In genomic region chr3:183524476-183524875, GRCh38 we compare ENCODE assay signal across 22 cellular contexts. TPM values are rescaled to one million over a fixed set of nuclear protein-coding genes. Genes with fewer than 3 reads are reported as not detected.
"Had no signal": no experiment of that assay in that cellular context is flagged by ENCODE, and none has a peak within 500 bp of the region (broad histone marks: within the 10 kb centered on the region; RNA-seq: fewer than 3 reads in every experiment).

No MANE protein-coding gene starts in this region.

- H3K9ac ChIP-seq: neural progenitor cell had no signal

- H3K4me2 ChIP-seq: neural progenitor cell had no signal

- H3K4me3 ChIP-seq: coronary artery, neural progenitor cell, sigmoid colon, spleen, stomach, testis, upper lobe of left lung had no signal

- H3K36me3 ChIP-seq: brain microvascular endothelial cell, neural progenitor cell, sigmoid colon, stomach, upper lobe of left lung had no signal

- H3K36me3 Mint-ChIP-seq: mesothelial cell of epicardium, neural progenitor cell had no signal

- H3K27me3 Mint-ChIP-seq: activated CD8-positive, alpha-beta T cell treated with anti-CD3 and anti-CD28 coated beads for 36 hours; activated naive CD8-positive, alpha-beta T cell treated with anti-CD3 and anti-CD28 coated beads, Interleukin-2, amount 10 ng/mL, durations not matched to agents 7 days and 5 days; central memory CD8-positive, alpha-beta T cell had no signal

- H3K4me3 Mint-ChIP-seq: activated CD8-positive, alpha-beta T cell treated with anti-CD3 and anti-CD28 coated beads for 36 hours; activated naive CD8-positive, alpha-beta T cell treated with anti-CD3 and anti-CD28 coated beads, Interleukin-2, amount 10 ng/mL, durations not matched to agents 7 days and 5 days; activated T-helper 1 cell treated with anti-CD3 and anti-CD28 coated beads, Interleukin-12 subunit alpha, Interleukin-12 subunit beta, Interleukin-2, Interleukin-4 antibody, amounts not matched to agents 30 ng/mL and 10 ng/mL and 1 ng/mL, durations not matched to agents 14 hours and 24 hours and 36 hours; central memory CD8-positive, alpha-beta T cell; mesothelial cell of epicardium; neural progenitor cell had no signal

- H2AFZ ChIP-seq: neural progenitor cell had no signal

- H3K4me1 ChIP-seq: sigmoid colon, stomach, testis had no signal

- H3K27ac ChIP-seq: brain microvascular endothelial cell, coronary artery, epithelial cell of prostate, neural progenitor cell, sigmoid colon, stomach, testis, upper lobe of left lung had no signal

- H3K9me3 Mint-ChIP-seq: central memory CD8-positive, alpha-beta T cell; mesothelial cell of epicardium had no signal

- H3K9me3 ChIP-seq: sigmoid colon, spleen, stomach, testis, upper lobe of left lung had no signal

- H3K27ac Mint-ChIP-seq: activated naive CD8-positive, alpha-beta T cell treated with anti-CD3 and anti-CD28 coated beads, Interleukin-2, amount 10 ng/mL, durations not matched to agents 7 days and 5 days; activated T-helper 1 cell treated with anti-CD3 and anti-CD28 coated beads, Interleukin-12 subunit alpha, Interleukin-12 subunit beta, Interleukin-2, Interleukin-4 antibody, amounts not matched to agents 30 ng/mL and 10 ng/mL and 1 ng/mL, durations not matched to agents 14 hours and 24 hours and 36 hours; mesothelial cell of epicardium had no signal

- ATAC-seq: activated CD4-positive, CD25-positive, alpha-beta regulatory T cell treated with anti-CD3 and anti-CD28 coated beads, Interleukin-2, amount 50 U/mL, for 24 hours; activated CD8-positive, alpha-beta T cell treated with anti-CD3 and anti-CD28 coated beads for 36 hours had no signal

- DNase-seq: activated CD8-positive, alpha-beta memory T cell treated with anti-CD3 and anti-CD28 coated beads, Interleukin-2, amount 50 U/mL, for 4 hours; activated CD8-positive, alpha-beta T cell treated with anti-CD3 and anti-CD28 coated beads for 36 hours; activated naive CD8-positive, alpha-beta T cell treated with anti-CD3 and anti-CD28 coated beads, Interleukin-2, amount 10 ng/mL, durations not matched to agents 7 days and 5 days; anterior cingulate cortex; brain microvascular endothelial cell; effector memory CD4-positive, alpha-beta T cell; foreskin melanocyte; head of caudate nucleus; sigmoid colon; spleen; stomach; testis; upper lobe of left lung had no signal

- H3K27me3 ChIP-seq: brain microvascular endothelial cell, neural progenitor cell, sigmoid colon, spleen, stomach, testis, upper lobe of left lung had no signal

RNA-seq across cellular contexts. Expression of gene KLHL6, which starts 31.0 kb away (rescaled TPM):
- total RNA-seq: fibroblast of lung, osteocyte had no signal
- polyA plus RNA-seq: fibroblast of lung had no signal
